8 cellular contexts compared by ENCODE assay signal in genomic region chr10:80461208-80462183, GRCh38. TPM values are rescaled to one million over a fixed set of nuclear protein-coding genes. Genes with fewer than 3 reads are reported as not detected.
DNase-seq lines count a peak whose midpoint lies in the region; ATAC-seq lines count a peak whose summit lies in the region.

No MANE protein-coding gene starts in this region.

- no peaks in the 10 kb centered on the region for H3K27me3 ChIP-seq in subcutaneous abdominal adipose tissue (ENCODE audit: control insufficient read depth in 5 of 5, insufficient read depth in 4 of 5, low read length in 5 of 5)

- peak overlapping the region; percentile 88 for H3K27ac Mint-ChIP-seq in T-helper 2 cell treated with Interferon-gamma antibody and Interleukin-4, amounts not matched to agents 5 μg/mL and 100 μg/mL, for 36 hours
- peak overlapping the region; percentile 94 to 95 for H3K27ac Mint-ChIP-seq in activated naive CD4-positive, alpha-beta T cell treated with anti-CD3 and anti-CD28 coated beads, Interleukin-2, amount 50 U/mL, for 72 hours

- no peaks in the 10 kb centered on the region for H3K9me3 ChIP-seq in subcutaneous abdominal adipose tissue (ENCODE audit: control insufficient read depth in 5 of 5, low read length in 5 of 5)

- peaks cover 54 to 100% (median 99%) of the 10 kb centered on the region in 5 donors for H3K4me1 ChIP-seq in subcutaneous abdominal adipose tissue (ENCODE audit: control insufficient read depth in 5 of 5, insufficient read depth in 5 of 5, low read length in 5 of 5)

- H3K36me3 ChIP-seq in subcutaneous abdominal adipose tissue (ENCODE audit: control insufficient read depth in 5 of 5, insufficient read depth in 5 of 5, low read length in 5 of 5): peaks cover 0 to 6% (median 3%) of the 10 kb centered on the region in 5 donors

- H3K9me3 Mint-ChIP-seq in T-helper 2 cell treated with Interferon-gamma antibody and Interleukin-4, amounts not matched to agents 5 μg/mL and 100 μg/mL, for 36 hours: no peaks in the 10 kb centered on the region
- no peaks in the 10 kb centered on the region for H3K9me3 Mint-ChIP-seq in activated naive CD4-positive, alpha-beta T cell treated with anti-CD3 and anti-CD28 coated beads, Interleukin-2, amount 50 U/mL, for 72 hours

- H3K4me1 Mint-ChIP-seq in T-helper 2 cell treated with Interferon-gamma antibody and Interleukin-4, amounts not matched to agents 5 μg/mL and 100 μg/mL, for 36 hours (ENCODE audit: low read depth): peaks cover 87% of the 10 kb centered on the region

- no peaks in the 10 kb centered on the region for H3K27me3 Mint-ChIP-seq in T-helper 2 cell treated with Interferon-gamma antibody and Interleukin-4, amounts not matched to agents 5 μg/mL and 100 μg/mL, for 36 hours (ENCODE audit: low read depth)

- H3K36me3 Mint-ChIP-seq in T-helper 2 cell treated with Interferon-gamma antibody and Interleukin-4, amounts not matched to agents 5 μg/mL and 100 μg/mL, for 36 hours (ENCODE audit: low read depth): peaks cover 52% of the 10 kb centered on the region
- H3K36me3 Mint-ChIP-seq in activated naive CD4-positive, alpha-beta T cell treated with anti-CD3 and anti-CD28 coated beads, Interleukin-2, amount 50 U/mL, for 72 hours: peaks cover 0 to 18% of the 10 kb centered on the region in 2 donors

- H3K4me3 Mint-ChIP-seq in T-helper 2 cell treated with Interferon-gamma antibody and Interleukin-4, amounts not matched to agents 5 μg/mL and 100 μg/mL, for 36 hours: peak overlapping the region; percentile 95

- no peak for ATAC-seq in activated naive CD4-positive, alpha-beta T cell treated with anti-CD3 and anti-CD28 coated beads, Interleukin-2, amount 50 U/mL, for 72 hours

- peak overlapping the region; percentile 98 for H3K27ac ChIP-seq in subcutaneous abdominal adipose tissue (ENCODE audit: low read depth, low read length)

- DNase-seq in T-helper 2 cell treated with Interferon-gamma antibody and Interleukin-4, amounts not matched to agents 5 μg/mL and 100 μg/mL, for 36 hours (ENCODE audit: low spot score): no peak
- DNase-seq in T-helper 2 cell (no peak), iris pigment epithelial cell (ENCODE audit: low read depth) (peak; percentile 48), HCEC 1CT (no peak), midbrain (lab: John Stamatoyannopoulos, UW) (no peak), retina (no peak)
- DNase-seq in activated naive CD4-positive, alpha-beta T cell treated with anti-CD3 and anti-CD28 coated beads, Interleukin-2, amount 50 U/mL, for 72 hours (ENCODE audit: low spot score in 2 of 2): no peak

- peak overlapping the region; percentile 8 to 42 (median 35) for H3K4me3 ChIP-seq in subcutaneous abdominal adipose tissue (ENCODE audit: low read depth in 1 of 5, low read length in 5 of 5)

- H3K9ac ChIP-seq in subcutaneous abdominal adipose tissue (ENCODE audit: low read length in 5 of 5): peak overlapping the region; percentile 37 to 77 (median 69)

RNA-seq across cellular contexts. Expression of gene TSPAN14, which starts 7.4 kb away (rescaled TPM):
- total RNA-seq in activated naive CD4-positive, alpha-beta T cell treated with anti-CD3 and anti-CD28 coated beads, Interleukin-2, amount 50 U/mL, for 72 hours: 10 to 100 TPM; 30.7 to 53.6 TPM

RNA-seq across cellular contexts. Expression of gene PRXL2A, which starts 53.1 kb away (rescaled TPM):
- total RNA-seq in activated naive CD4-positive, alpha-beta T cell treated with anti-CD3 and anti-CD28 coated beads, Interleukin-2, amount 50 U/mL, for 72 hours: 10 to 100 TPM; 15.1 to 18.5 TPM
